ENCODE assay signal across 17 cellular contexts in genomic region chr16:88391497-88391850, GRCh38. TPM values are rescaled to one million over a fixed set of nuclear protein-coding genes. Genes with fewer than 3 reads are reported as not detected.
DNase-seq lines count a peak whose midpoint lies in the region; ATAC-seq and TF ChIP-seq lines count a peak whose summit lies in the region.
"Had no signal": no experiment of that assay in that cellular context is flagged by ENCODE, and none has a peak within 500 bp of the region (broad histone marks: within the 10 kb centered on the region; RNA-seq: fewer than 3 reads in every experiment).

No MANE protein-coding gene starts in this region.

- no peak overlapping the region for H4K12ac ChIP-seq in trophoblast cell (ENCODE audit: low read depth, low read length)

- H3K4me3 ChIP-seq in left ventricle myocardium inferior (no peak overlapping the region), right cardiac atrium (ENCODE audit: low read length) (no peak overlapping the region), osteoblast (ENCODE audit: insufficient read depth, low read length) (no peak overlapping the region), skeletal muscle tissue (ENCODE audit: low read length in 3 of 3) (no peak overlapping the region), trophoblast cell (ENCODE audit: low read depth, low read length) (no peak overlapping the region)
- H3K4me3 ChIP-seq: A549; BLaER1 treated with 17β-estradiol and CSF1 and Interleukin-3, amounts not matched to agents 10 nM and 100 nM had no signal

- H2AK5ac ChIP-seq in trophoblast cell (ENCODE audit: low read length), result no peak overlapping the region

- no peak overlapping the region for H3K23ac ChIP-seq in trophoblast cell (ENCODE audit: low read length)

- no peak overlapping the region for H3K14ac ChIP-seq in trophoblast cell (ENCODE audit: low read length)

- no peak overlapping the region for H2BK120ac ChIP-seq in trophoblast cell (ENCODE audit: insufficient read depth, low read length, poor library complexity)

- H3K79me2 ChIP-seq in osteoblast (ENCODE audit: insufficient read depth, low read length) (peaks cover 38% of the 10 kb centered on the region), trophoblast cell (ENCODE audit: control insufficient read depth, insufficient read depth, low read length, poor library complexity) (no peaks in the 10 kb centered on the region)

- no peak overlapping the region for H3K4ac ChIP-seq in trophoblast cell (ENCODE audit: low read depth, low read length)

- peaks cover 36% of the 10 kb centered on the region for H4K20me1 ChIP-seq in osteoblast (ENCODE audit: insufficient read depth, low read length)

- intact Hi-C loops in left ventricle myocardium inferior (cut with micrococcal nuclease) (no loop called here), right cardiac atrium (cut with DNase I) (no loop called here)

- 91% methylated on average over 11 of the region's 11 CpGs for WGBS in right cardiac atrium
- WGBS in trophoblast cell (ENCODE audit: extremely low coverage, insufficient coverage, insufficient read length), result no CpG with 5 or more reads among the region's 11 CpGs

- no peak overlapping the region for H4K91ac ChIP-seq in trophoblast cell (ENCODE audit: low read depth, low read length)

- H2BK5ac ChIP-seq in trophoblast cell (ENCODE audit: low read depth, low read length, poor library complexity), result no peak overlapping the region

- no peaks in the 10 kb centered on the region for H3K79me1 ChIP-seq in trophoblast cell (ENCODE audit: low read length)

- H3K36me3 ChIP-seq in left ventricle myocardium inferior (no peaks in the 10 kb centered on the region), osteoblast (ENCODE audit: insufficient read depth, low read length) (no peaks in the 10 kb centered on the region), skeletal muscle tissue (ENCODE audit: control insufficient read depth in 3 of 3, insufficient read depth in 3 of 3, low read length in 3 of 3) (no peaks in the 10 kb centered on the region), trophoblast cell (ENCODE audit: control insufficient read depth in 1 of 2, insufficient read depth in 2 of 2, low read length in 2 of 2) (no peaks in the 10 kb centered on the region)
- H3K36me3 ChIP-seq: BLaER1 treated with 17β-estradiol and CSF1 and Interleukin-3, amounts not matched to agents 10 nM and 100 nM had no signal

- no peak overlapping the region for H4K8ac ChIP-seq in trophoblast cell (ENCODE audit: low read depth, low read length)

- no peak overlapping the region for H3K4me2 ChIP-seq in osteoblast (ENCODE audit: insufficient read depth, low read length)
- H3K4me2 ChIP-seq in trophoblast cell (ENCODE audit: low read length), result no peak overlapping the region
- H3K4me2 ChIP-seq: A549 had no signal

- peak overlapping the region in 2 of 3 donors; percentile 33 to 74 for H3K9ac ChIP-seq in skeletal muscle tissue (ENCODE audit: low read depth in 1 of 3, low read length in 3 of 3)
- H3K9ac ChIP-seq in trophoblast cell (ENCODE audit: low read length), result no peak overlapping the region
- H3K9ac ChIP-seq: BLaER1 treated with 17β-estradiol and CSF1 and Interleukin-3, amounts not matched to agents 10 nM and 100 nM had no signal

- no peak for ATAC-seq in right cardiac atrium
- ATAC-seq: A549; CD8-positive, alpha-beta T cell had no signal

- TF ChIP-seq CTCF in left ventricle myocardium inferior (IDR thresholded peaks at IDR 0.05; ENCODE audit: borderline replicate concordance) (no peak), osteoblast (IDR thresholded peaks at IDR 0.05; ENCODE audit: extremely low read depth, low read depth, low read length) (no peak)

- peaks cover 58% of the 10 kb centered on the region for H3K27me3 ChIP-seq in left ventricle myocardium inferior (ENCODE audit: low read depth)
- no peaks in the 10 kb centered on the region for H3K27me3 ChIP-seq in right cardiac atrium (ENCODE audit: control insufficient read depth, insufficient read depth)
- H3K27me3 ChIP-seq in osteoblast (ENCODE audit: insufficient read depth, low read length), result no peaks in the 10 kb centered on the region
- H3K27me3 ChIP-seq in skeletal muscle tissue (ENCODE audit: control insufficient read depth in 3 of 3, insufficient read depth in 3 of 3, low read length in 3 of 3), result peaks cover 0 to 6% (median 3%) of the 10 kb centered on the region in 3 donors
- no peaks in the 10 kb centered on the region for H3K27me3 ChIP-seq in trophoblast cell (ENCODE audit: insufficient read depth, low read length)

- H3K27ac ChIP-seq in left ventricle myocardium inferior (replicated peaks), result peak overlapping the region; percentile 57
- H3K27ac ChIP-seq in right cardiac atrium (ENCODE audit: low read length), result no peak overlapping the region
- no peak overlapping the region for H3K27ac ChIP-seq in osteoblast (ENCODE audit: low read depth, low read length)
- peak overlapping the region; percentile 74 for H3K27ac ChIP-seq in skeletal muscle tissue (ENCODE audit: low read depth, low read length)
- no peak overlapping the region for H3K27ac ChIP-seq in trophoblast cell (ENCODE audit: low read depth, low read length)
- H3K27ac ChIP-seq: 22Rv1; BLaER1 treated with 17β-estradiol and CSF1 and Interleukin-3, amounts not matched to agents 10 nM and 100 nM; C4-2B had no signal

- no peak overlapping the region for H2BK12ac ChIP-seq in trophoblast cell (ENCODE audit: low read length)

- no peak overlapping the region for H3K18ac ChIP-seq in trophoblast cell (ENCODE audit: low read length)

- H3K4me1 ChIP-seq in left ventricle myocardium inferior (peaks cover 42% of the 10 kb centered on the region), right cardiac atrium (ENCODE audit: control insufficient read depth, insufficient read depth, low read length) (no peaks in the 10 kb centered on the region), osteoblast (ENCODE audit: insufficient read depth, low read length) (peaks cover 14% of the 10 kb centered on the region), skeletal muscle tissue (ENCODE audit: control insufficient read depth in 3 of 3, insufficient read depth in 3 of 3, low read length in 3 of 3) (peaks cover 49 to 85% (median 78%) of the 10 kb centered on the region in 3 donors), trophoblast cell (ENCODE audit: control insufficient read depth in 1 of 2, insufficient read depth in 2 of 2, low read length in 2 of 2) (no peaks in the 10 kb centered on the region)
- H3K4me1 ChIP-seq: Caco-2 had no signal

- H3K9me3 ChIP-seq in left ventricle myocardium inferior (replicated peaks) (no peaks in the 10 kb centered on the region), right cardiac atrium (ENCODE audit: control insufficient read depth, low read length) (no peaks in the 10 kb centered on the region), osteoblast (ENCODE audit: low read depth, low read length) (no peaks in the 10 kb centered on the region), skeletal muscle tissue (ENCODE audit: control insufficient read depth in 3 of 3, low read length in 3 of 3) (no peaks in the 10 kb centered on the region), trophoblast cell (ENCODE audit: insufficient read depth, low read depth, low read length) (peaks cover 2% of the 10 kb centered on the region)
- H3K9me3 ChIP-seq: A549; BLaER1 treated with 17β-estradiol and CSF1 and Interleukin-3, amounts not matched to agents 10 nM and 100 nM; Caco-2 had no signal

- H2AFZ ChIP-seq in osteoblast (ENCODE audit: low read length) (no peak overlapping the region), trophoblast cell (ENCODE audit: insufficient read depth, low read length, poor library complexity) (no peak overlapping the region)

- DNase-seq in left ventricle myocardium inferior (no peak), right cardiac atrium (no peak), osteoblast (ENCODE audit: insufficient read length, low spot score, missing footprints) (peak; percentile 80), trophoblast cell (no peak)
- no peak for DNase-seq in activated CD4-positive, alpha-beta T cell treated with anti-CD3 and anti-CD28 coated beads, Interleukin-2, amount 50 U/mL, for 4 hours
- DNase-seq: AML-193; Caco-2; Calu3; CD4-positive, alpha-beta T cell; CD8-positive, alpha-beta T cell; DMS79 treated with DMSO at 0.1 percent for 48 hours; GF-D8 had no signal

RNA-seq across cellular contexts. Expression of gene ZNF469, which starts 8.7 kb away (rescaled TPM):
- total RNA-seq in left ventricle myocardium inferior (0.74 TPM), right cardiac atrium (1 to 10 TPM; 1.3 to 1.9 (median 1.8) TPM), osteoblast (5.3 and 8.3 TPM in 2 replicates), skeletal muscle tissue (3.7 TPM)
- 0.84 TPM for polyA plus RNA-seq in right cardiac atrium
- polyA plus RNA-seq in trophoblast cell (2013), result 0.51 and 0.54 TPM in 2 replicates

Comparison
In these comparisons a context has a peak if more than half of its experiments do, and no peak if none do; other contexts are left out.
1. H3K27ac ChIP-seq: peak in left ventricle myocardium inferior (single experiment) and skeletal muscle tissue (single experiment); none in right cardiac atrium (single experiment), osteoblast (single experiment) and trophoblast cell (single experiment).